Comparison of ENCODE assay signal across 15 cellular contexts in genomic region chr4:80237992-80238391, GRCh38. TPM values are rescaled to one million over a fixed set of nuclear protein-coding genes. Genes with fewer than 3 reads are reported as not detected.
DNase-seq lines count a peak whose midpoint lies in the region; ATAC-seq and TF ChIP-seq lines count a peak whose summit lies in the region.
"Had no signal": no experiment of that assay in that cellular context is flagged by ENCODE, and none has a peak within 500 bp of the region (broad histone marks: within the 10 kb centered on the region; RNA-seq: fewer than 3 reads in every experiment).

No MANE protein-coding gene starts in this region.

- no peak overlapping the region for H3K27ac ChIP-seq in coronary artery
- H3K27ac ChIP-seq: gastrocnemius medialis, upper lobe of left lung had no signal

- ATAC-seq in GM21619 (IDR thresholded peaks at IDR 0.05; ENCODE audit: unreplicated experiment) (no peak), HG03342 (IDR thresholded peaks at IDR 0.05; ENCODE audit: unreplicated experiment) (no peak), GM19397 (IDR thresholded peaks at IDR 0.05; ENCODE audit: unreplicated experiment) (no peak)
- ATAC-seq: gastrocnemius medialis, T-helper 17 cell had no signal

- H3K9me3 ChIP-seq in adipocyte (ENCODE audit: control insufficient read depth, low read length) = no peaks in the 10 kb centered on the region
- H3K9me3 ChIP-seq: gastrocnemius medialis, upper lobe of left lung had no signal

- peak overlapping the region; percentile 65 for H3K4me3 ChIP-seq in adipocyte (ENCODE audit: low read length)
- H3K4me3 ChIP-seq in fibroblast of villous mesenchyme (ENCODE audit: low read depth, low read length) = no peak overlapping the region
- no peak overlapping the region for H3K4me3 ChIP-seq in coronary artery
- H3K4me3 ChIP-seq: gastrocnemius medialis, upper lobe of left lung had no signal

- no peaks in the 10 kb centered on the region for H3K9me3 Mint-ChIP-seq in HFFc6

- H3K4me1 ChIP-seq in adipocyte (ENCODE audit: control insufficient read depth, insufficient read depth, low read length) = peaks cover 36% of the 10 kb centered on the region
- H3K4me1 ChIP-seq: gastrocnemius medialis, upper lobe of left lung had no signal

- no peaks in the 10 kb centered on the region for H3K27me3 ChIP-seq in adipocyte (replicated peaks; ENCODE audit: control insufficient read depth, insufficient read depth, low read length)
- H3K27me3 ChIP-seq: upper lobe of left lung had no signal

- no peak overlapping the region for H3K4me3 Mint-ChIP-seq in HFFc6
- H3K4me3 Mint-ChIP-seq: T-helper 17 cell had no signal

- H3K36me3 ChIP-seq in adipocyte (ENCODE audit: control insufficient read depth, insufficient read depth, low read length, severe bottlenecking) = no peaks in the 10 kb centered on the region
- H3K36me3 ChIP-seq: gastrocnemius medialis, upper lobe of left lung had no signal

- H3K27me3 Mint-ChIP-seq in HFFc6 (ENCODE audit: insufficient read depth) = no peaks in the 10 kb centered on the region

- no peaks in the 10 kb centered on the region for H3K4me1 Mint-ChIP-seq in HFFc6 (ENCODE audit: low read depth)
- H3K4me1 Mint-ChIP-seq: T-helper 17 cell had no signal

- TF ChIP-seq CTCF in HFFc6 (IDR thresholded peaks at IDR 0.05) (no peak), fibroblast of villous mesenchyme (IDR thresholded peaks at IDR 0.05; ENCODE audit: insufficient read depth, low read depth, low read length) (no peak), coronary artery (IDR thresholded peaks at IDR 0.05) (no peak)

- no peak overlapping the region for H3K27ac Mint-ChIP-seq in HFFc6
- H3K27ac Mint-ChIP-seq: T-helper 17 cell had no signal

- peak overlapping the region; percentile 62 for H3K9ac ChIP-seq in adipocyte (ENCODE audit: low read length)

- no peaks in the 10 kb centered on the region for H3K36me3 Mint-ChIP-seq in HFFc6 (ENCODE audit: low read depth)

- DNase-seq in A172 (ENCODE audit: low spot score) (peak; percentile 75), HFFc6 (peak; percentile 95), adipocyte (ENCODE audit: low read depth) (peak; percentile 87), fibroblast of villous mesenchyme (ENCODE audit: low read depth) (peak; percentile 57), coronary artery (ENCODE audit: low spot score) (no peak)
- DNase-seq: 8988T; DMS79 treated with DMSO at 0.1 percent for 48 hours; gastrocnemius medialis; NCI-H2171; stimulated activated CD4-positive, alpha-beta T cell treated with anti-CD3 and anti-CD28 coated beads, Interleukin-15, amount 100 ng/mL, for 24 hours; T-helper 17 cell; upper lobe of left lung had no signal

RNA-seq across cellular contexts. Expression of gene FGF5, which starts 28.5 kb away (rescaled TPM):
- 0.91 and 1.5 TPM in 2 replicates for total RNA-seq in A172 (2014; rRNA removed; shearing (Covaris generic))
- total RNA-seq in HFFc6 (2021; fragmentation: NEBNext Ultra II Directional; extraction: Animal tissue kit (Norgen Biotek cat#: 25700)) = 100 to 1,000 TPM; 248 to 569 (median 522) TPM
- 5.2 and 6.1 TPM in 2 replicates for total RNA-seq in fibroblast of villous mesenchyme
- total RNA-seq: gastrocnemius medialis, upper lobe of left lung had no signal

RNA-seq across cellular contexts. Expression of gene PRDM8, which starts 40.7 kb away (rescaled TPM):
- 3.2 and 3.4 TPM in 2 replicates for total RNA-seq in A172 (2014; rRNA removed; shearing (Covaris generic))
- total RNA-seq in HFFc6 (2021; fragmentation: NEBNext Ultra II Directional; extraction: Animal tissue kit (Norgen Biotek cat#: 25700)) = 10 to 100 TPM; 20.4 to 25.4 (median 23.9) TPM
- 7.3 and 7.7 TPM in 2 replicates for total RNA-seq in fibroblast of villous mesenchyme

Comparison
In these comparisons a context has a peak if more than half of its experiments do, and no peak if none do; other contexts are left out.
1. RNA of gene FGF5, which starts 28.5 kb away (total RNA-seq): 248 to 569 TPM in HFFc6; 5.2 to 6.1 TPM in fibroblast of villous mesenchyme and 0.91 to 1.5 TPM in A172; every median in the first group is over 10 times any median in the second.